Comparison of ENCODE assay signal across 8 cellular contexts in the genomic region with DNA sequence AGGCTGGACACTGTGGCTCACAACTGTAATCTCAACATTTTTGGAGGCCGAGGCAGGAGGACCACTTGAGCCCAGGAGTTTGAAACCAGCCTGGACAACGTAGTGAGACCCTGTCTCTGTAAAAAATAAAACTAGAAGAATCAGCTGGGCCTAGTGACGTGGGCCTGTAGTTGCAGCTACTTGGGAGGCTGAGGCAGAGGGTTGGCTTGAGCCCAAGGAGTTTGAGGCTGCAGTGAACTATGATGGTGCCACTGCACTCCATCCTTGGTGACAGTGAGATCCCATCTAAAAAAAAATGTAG.
"Had no signal": no experiment of that assay in that cellular context is flagged by ENCODE, and none has a peak within 500 bp of the region (broad histone marks: within the 10 kb centered on the region; RNA-seq: fewer than 3 reads in every experiment).

No MANE protein-coding gene starts in this region.

- H3K4me3 ChIP-seq: dorsolateral prefrontal cortex, testis had no signal

- H3K27me3 ChIP-seq: dorsolateral prefrontal cortex, testis had no signal

- ATAC-seq: activated CD4-positive, CD25-positive, alpha-beta regulatory T cell treated with anti-CD3 and anti-CD28 coated beads, Interleukin-2, amount 50 U/mL, for 24 hours; esophagus mucosa had no signal

- FAIRE-seq: endometrium, urothelium cell line had no signal

- H3K9me3 ChIP-seq: testis had no signal

- DNase-seq: activated naive CD4-positive, alpha-beta T cell treated with anti-CD3 and anti-CD28 coated beads, Interleukin-2, amount 50 U/mL, for 16 hours; dorsolateral prefrontal cortex; stimulated activated CD4-positive, alpha-beta T cell treated with anti-CD3 and anti-CD28 coated beads, Interleukin-4, amount 100 ng/mL, for 24 hours; testis had no signal
